ENCODE assay signal across 9 cellular contexts in genomic region chr7:143490719-143491306, GRCh38. TPM values are rescaled to one million over a fixed set of nuclear protein-coding genes. Genes with fewer than 3 reads are reported as not detected.
DNase-seq lines count a peak whose midpoint lies in the region; ATAC-seq and TF ChIP-seq lines count a peak whose summit lies in the region.
"Had no signal": no experiment of that assay in that cellular context is flagged by ENCODE, and none has a peak within 500 bp of the region (broad histone marks: within the 10 kb centered on the region; RNA-seq: fewer than 3 reads in every experiment).

No MANE protein-coding gene starts in this region.

- no peak overlapping the region for H3K9ac ChIP-seq in mammary epithelial cell (ENCODE audit: insufficient read depth, low read length)

- H3K4me2 ChIP-seq in mammary epithelial cell (ENCODE audit: insufficient read depth, low read depth, low read length) = no peak overlapping the region

- H3K27me3 ChIP-seq in mammary epithelial cell (ENCODE audit: insufficient read depth, low read length) = no peaks in the 10 kb centered on the region

- peak; percentile 42 for DNase-seq in ELR (ENCODE audit: low read depth)
- peak; percentile 61 for DNase-seq in LHCN-M2 (ENCODE audit: low read depth)
- DNase-seq in mammary epithelial cell = no peak
- peak in 2 of 3 donors; percentile 39 to 63 for DNase-seq in mucosa of descending colon
- no peak for DNase-seq in SK-N-DZ (ENCODE audit: low spot score)
- no peak for DNase-seq in pons (ENCODE audit: low spot score)
- no peak for DNase-seq in DMS114 treated with DMSO at 0.1 percent for 48 hours (lab: John Stamatoyannopoulos, UW; ENCODE audit: unreplicated experiment)
- DNase-seq in OCI-M2 (lab: John Stamatoyannopoulos, UW; ENCODE audit: unreplicated experiment) = no peak
- DNase-seq: activated T-cell treated with anti-CD3 and anti-CD28 coated beads for 4 hours had no signal

- no peaks in the 10 kb centered on the region for H4K20me1 ChIP-seq in mammary epithelial cell (ENCODE audit: insufficient read depth, low read length)

- H3K27ac ChIP-seq in mammary epithelial cell (ENCODE audit: insufficient read depth, low read depth, low read length) = no peak overlapping the region

- in situ Hi-C loops in mammary epithelial cell (cut with MboI; ENCODE audit: low sequenced_read_pairs in 2 of 2) = no loop called here

- H3K36me3 ChIP-seq in mammary epithelial cell (ENCODE audit: insufficient read depth, low read length) (no peaks in the 10 kb centered on the region), mucosa of descending colon (ENCODE audit: low read depth) (no peaks in the 10 kb centered on the region)

- CTCF ChIA-PET in mammary epithelial cell (lab: Charles Lee; ENCODE audit: low non-redundant PET) = interaction anchor here (0.5 kb wide), 1 partner anchor 111 kb away, joined by 12 read pairs; no protein-coding TSS in a partner anchor

- WGBS in mammary epithelial cell (ENCODE audit: low coverage, missing lambda C conversion rate) = 80% methylated on average over 1 of the region's 1 CpG

- dilution Hi-C loops in mammary epithelial cell (cut with HindIII; ENCODE audit: low sequenced_read_pairs) = loop anchor here (5.0 kb wide), 1 partner anchor 34 kb away; no protein-coding TSS in a partner anchor

- H2AFZ ChIP-seq in mammary epithelial cell (ENCODE audit: low read depth, low read length) = no peak overlapping the region

- H3K4me3 ChIP-seq in mammary epithelial cell (replicated peaks in 1 of 3; ENCODE audit: insufficient read depth in 1 of 3, low read depth in 2 of 3, low read length in 3 of 3) = no peak overlapping the region
- H3K4me3 ChIP-seq in mucosa of descending colon = no peak overlapping the region

- peak; percentile 64 for ATAC-seq in mucosa of descending colon

- peak; percentile 47 to 83 for TF ChIP-seq CTCF in mammary epithelial cell (conservative IDR thresholded peaks at IDR 0.05 in 1 of 2, IDR thresholded peaks at IDR 0.05 in 1 of 2; ENCODE audit: extremely low read depth in 1 of 2, insufficient read depth in 1 of 2, low read depth in 1 of 2, low read length in 2 of 2)
- TF ChIP-seq CTCF in mucosa of descending colon (IDR thresholded peaks at IDR 0.05) = peak; percentile 22

- no peaks in the 10 kb centered on the region for H3K9me3 ChIP-seq in mammary epithelial cell (replicated peaks; ENCODE audit: insufficient read depth, low read length)
- no peaks in the 10 kb centered on the region for H3K9me3 ChIP-seq in mucosa of descending colon

- no peaks in the 10 kb centered on the region for H3K4me1 ChIP-seq in mammary epithelial cell (ENCODE audit: insufficient read depth, low read length)
- no peaks in the 10 kb centered on the region for H3K4me1 ChIP-seq in mucosa of descending colon (ENCODE audit: low read depth)

- intact Hi-C loops in mammary epithelial cell (cut with micrococcal nuclease) = no loop called here
- intact Hi-C loops in mucosa of descending colon (cut with DNase I, micrococcal nuclease) = no loop called here

- no TSS peak for BruUV-seq in mammary epithelial cell (replicated peaks; lab: Mats Ljungman, UMichigan)

- no peaks in the 10 kb centered on the region for H3K79me2 ChIP-seq in mammary epithelial cell (ENCODE audit: insufficient read depth, low read length)

RNA-seq across cellular contexts. Expression of gene TAS2R41, which starts 13.1 kb away (rescaled TPM):
- total RNA-seq in LHCN-M2 (2014; rRNA removed) (not detected in 2 replicates), mammary epithelial cell (not detected), mucosa of descending colon (under 1 TPM in 1 of 3 donors, not detected in 2; 0.34 TPM)
- polyA plus RNA-seq in LHCN-M2 (2012) = not detected
- not detected for polyA plus RNA-seq in mammary epithelial cell
- not detected for polyA minus RNA-seq in mammary epithelial cell
- polyA plus RNA-seq in SK-N-DZ (2014; cell fraction: cytosol; rRNA removed) = not detected in 2 replicates
- polyA plus RNA-seq in SK-N-DZ (2014; cell fraction: nucleus; rRNA removed) = not detected in 2 replicates

RNA-seq across cellular contexts. Expression of gene TAS2R60, which starts 47.6 kb away (rescaled TPM):
- total RNA-seq in LHCN-M2 (2014; rRNA removed) (not detected in 2 replicates), mammary epithelial cell (under 1 TPM in 1 of 2 donors, not detected in 1; 0.17 TPM), mucosa of descending colon (under 1 TPM in 1 of 3 donors, not detected in 2; 0.32 TPM)
- polyA plus RNA-seq in LHCN-M2 (2012) = not detected
- polyA plus RNA-seq in mammary epithelial cell = not detected
- not detected for polyA minus RNA-seq in mammary epithelial cell
- polyA plus RNA-seq in SK-N-DZ (2014; cell fraction: cytosol; rRNA removed) = not detected in 2 replicates
- polyA plus RNA-seq in SK-N-DZ (2014; cell fraction: nucleus; rRNA removed) = not detected in 2 replicates

Comparison
In these comparisons a context has a peak if more than half of its experiments do, and no peak if none do; other contexts are left out.
1. DNase-seq: peak in ELR (single experiment), LHCN-M2 (single experiment) and mucosa of descending colon (2 of 3); none in mammary epithelial cell (single experiment), SK-N-DZ (single experiment), pons (single experiment), DMS114 treated with DMSO at 0.1 percent for 48 hours (single experiment) and OCI-M2 (single experiment).